ENCODE assay signal across 12 cellular contexts in the genomic region with DNA sequence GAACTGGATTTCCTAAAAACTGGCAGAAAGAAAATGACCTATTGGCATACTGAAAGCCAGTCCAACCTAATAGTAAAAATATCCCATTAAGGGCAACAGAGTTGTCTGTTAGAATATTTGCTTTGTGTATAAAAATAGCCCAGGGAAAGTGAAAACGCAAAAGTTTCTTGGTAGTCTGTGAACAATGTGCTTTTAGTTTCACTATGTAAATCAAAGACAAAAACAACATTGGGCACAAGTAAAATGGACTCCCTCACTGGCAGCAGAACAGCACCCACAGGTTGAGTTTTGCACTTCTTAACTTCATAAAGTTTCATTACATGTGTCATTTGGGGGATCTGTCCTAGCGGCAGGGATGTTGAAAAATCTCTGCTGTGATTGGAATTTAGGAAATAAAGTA. TPM values are rescaled to one million over a fixed set of nuclear protein-coding genes. Genes with fewer than 3 reads are reported as not detected.
DNase-seq lines count a peak whose midpoint lies in the region; ATAC-seq and TF ChIP-seq lines count a peak whose summit lies in the region.
"Had no signal": no experiment of that assay in that cellular context is flagged by ENCODE, and none has a peak within 500 bp of the region (broad histone marks: within the 10 kb centered on the region; RNA-seq: fewer than 3 reads in every experiment).

No MANE protein-coding gene starts in this region.

- H3K36me3 ChIP-seq in aorta (ENCODE audit: control insufficient read depth in 1 of 2, insufficient read depth in 2 of 2, low read length in 1 of 2) (no peaks in the 10 kb centered on the region), A673 (ENCODE audit: insufficient read depth, low read length, poor library complexity, severe bottlenecking) (no peaks in the 10 kb centered on the region), thyroid gland (no peaks in the 10 kb centered on the region), upper lobe of left lung (no peaks in the 10 kb centered on the region)
- H3K36me3 ChIP-seq: MG63 had no signal

- no peak overlapping the region for H3K4me3 ChIP-seq in aorta (ENCODE audit: low read length in 2 of 2)
- H3K4me3 ChIP-seq in A673 (ENCODE audit: low read depth, low read length, poor library complexity, severe bottlenecking), result no peak overlapping the region
- no peak overlapping the region for H3K4me3 ChIP-seq in thyroid gland (replicated peaks in 1 of 3)
- no peak overlapping the region for H3K4me3 ChIP-seq in upper lobe of left lung
- H3K4me3 ChIP-seq: MG63 had no signal

- H3K4me1 Mint-ChIP-seq in stimulated activated naive CD8-positive, alpha-beta T cell treated with anti-CD3 and anti-CD28 coated beads, Interleukin-15, amount 100 ng/mL, for 72 hours, result peaks cover 8% of the 10 kb centered on the region

- no peaks in the 10 kb centered on the region for H3K27me3 Mint-ChIP-seq in stimulated activated naive CD8-positive, alpha-beta T cell treated with anti-CD3 and anti-CD28 coated beads, Interleukin-15, amount 100 ng/mL, for 72 hours

- H3K4me1 ChIP-seq in aorta (ENCODE audit: control insufficient read depth in 1 of 2, insufficient read depth in 2 of 2, low read length in 2 of 2), result peaks cover 0 to 1% of the 10 kb centered on the region in 2 donors
- H3K4me1 ChIP-seq in A673 (ENCODE audit: insufficient read depth, low read length, poor library complexity, severe bottlenecking), result no peaks in the 10 kb centered on the region
- H3K4me1 ChIP-seq in thyroid gland, result no peaks in the 10 kb centered on the region
- H3K4me1 ChIP-seq in upper lobe of left lung, result peaks cover 0 to 4% (median 0%) of the 10 kb centered on the region in 4 donors

- POLR2A ChIA-PET in A673 (lab: Charles Lee; ENCODE audit: low non-redundant PET), result no interaction called here

- no peaks in the 10 kb centered on the region for H3K9me3 Mint-ChIP-seq in stimulated activated naive CD8-positive, alpha-beta T cell treated with anti-CD3 and anti-CD28 coated beads, Interleukin-15, amount 100 ng/mL, for 72 hours

- H3K27me3 ChIP-seq in aorta (ENCODE audit: control insufficient read depth in 1 of 2, insufficient read depth in 2 of 2, low read length in 1 of 2), result peaks cover 0 to 3% of the 10 kb centered on the region in 2 donors
- H3K27me3 ChIP-seq in A673 (replicated peaks; ENCODE audit: insufficient read depth, low read depth, low read length, poor library complexity), result no peaks in the 10 kb centered on the region
- no peaks in the 10 kb centered on the region for H3K27me3 ChIP-seq in thyroid gland
- H3K27me3 ChIP-seq in upper lobe of left lung, result no peaks in the 10 kb centered on the region
- H3K27me3 ChIP-seq: MG63 had no signal

- DNase-seq in stimulated activated naive CD8-positive, alpha-beta T cell treated with anti-CD3 and anti-CD28 coated beads, Interleukin-15, amount 100 ng/mL, for 72 hours, result no peak
- DNase-seq in stimulated activated naive CD8-positive, alpha-beta T cell treated with anti-CD3 and anti-CD28 coated beads, Interleukin-15, Interleukin-2, amounts not matched to agents 100 U/mL and 50 U/mL, for 24 hours, result no peak
- DNase-seq in aorta (no peak), A673 (ENCODE audit: low spot score) (no peak), thyroid gland (no peak), upper lobe of left lung (no peak)
- DNase-seq: caudate nucleus, glutamatergic neuron, MG63 had no signal

- CTCF ChIA-PET in A673 (lab: Charles Lee), result no interaction called here

- H3K9me3 ChIP-seq in aorta (ENCODE audit: control insufficient read depth, low read length) (no peaks in the 10 kb centered on the region), A673 (ENCODE audit: low read depth, low read length, poor library complexity, severe bottlenecking) (no peaks in the 10 kb centered on the region), thyroid gland (no peaks in the 10 kb centered on the region), upper lobe of left lung (no peaks in the 10 kb centered on the region)
- H3K9me3 ChIP-seq: MG63 had no signal

- H3K27ac ChIP-seq in aorta (ENCODE audit: low read depth in 1 of 2, low read length in 2 of 2), result no peak overlapping the region
- H3K27ac ChIP-seq in A673 (ENCODE audit: low read depth, low read length, poor library complexity, severe bottlenecking), result no peak overlapping the region
- H3K27ac ChIP-seq in thyroid gland, result no peak overlapping the region
- no peak overlapping the region for H3K27ac ChIP-seq in upper lobe of left lung

- peak overlapping the region; percentile 56 to 83 for H3K27ac Mint-ChIP-seq in stimulated activated naive CD8-positive, alpha-beta T cell treated with anti-CD3 and anti-CD28 coated beads, Interleukin-15, amount 100 ng/mL, for 72 hours

- 13 to 19% methylated on average over 2 of the region's 2 CpGs for WGBS in aorta, 2 donors
- WGBS in thyroid gland, 2 donors, result 45 to 56% methylated on average over 2 of the region's 2 CpGs
- WGBS in upper lobe of left lung, 2 donors, result 5 to 36% methylated on average over 2 of the region's 2 CpGs

- TF ChIP-seq POLR2A in thyroid gland (IDR thresholded peaks at IDR 0.05), result no peak
- TF ChIP-seq POLR2A in upper lobe of left lung (IDR thresholded peaks at IDR 0.05), result no peak

- intact Hi-C loops in aorta (cut with DNase I) (no loop called here), A673 (cut with micrococcal nuclease; ENCODE audit: unreplicated experiment) (loop anchor here (5.0 kb wide), 1 partner anchor 289 kb away; no protein-coding TSS in a partner anchor), thyroid gland (cut with DNase I) (loop anchor here (10.0 kb wide), 1 partner anchor 292 kb away; no protein-coding TSS in a partner anchor)

- peak overlapping the region; percentile 13 to 29 for H3K4me3 Mint-ChIP-seq in stimulated activated naive CD8-positive, alpha-beta T cell treated with anti-CD3 and anti-CD28 coated beads, Interleukin-15, amount 100 ng/mL, for 72 hours

- TF ChIP-seq EP300 in upper lobe of left lung (IDR thresholded peaks at IDR 0.05), result no peak

- no TSS peak for BruUV-seq in A673 (replicated peaks; lab: Mats Ljungman, UMichigan)

- TF ChIP-seq CTCF in A673 (conservative IDR thresholded peaks at IDR 0.05; ENCODE audit: low read depth, low read length), result no peak
- TF ChIP-seq CTCF in thyroid gland (IDR thresholded peaks at IDR 0.05), result no peak
- TF ChIP-seq CTCF in upper lobe of left lung (IDR thresholded peaks at IDR 0.05), result no peak

- peak; percentile 49 for ATAC-seq in stimulated activated naive CD8-positive, alpha-beta T cell treated with anti-CD3 and anti-CD28 coated beads, Interleukin-15, amount 100 ng/mL, for 72 hours
- ATAC-seq in stimulated activated naive CD8-positive, alpha-beta T cell treated with anti-CD3 and anti-CD28 coated beads, Interleukin-15, Interleukin-2, amounts not matched to agents 100 U/mL and 50 U/mL, for 24 hours, result no peak
- ATAC-seq in HG02623 (IDR thresholded peaks at IDR 0.05; ENCODE audit: unreplicated experiment) (peak; percentile 95), HG03521 (IDR thresholded peaks at IDR 0.05; ENCODE audit: unreplicated experiment) (peak; percentile 93), aorta (ENCODE audit: low FRiP score) (no peak), upper lobe of left lung (ENCODE audit: low FRiP score in 2 of 2) (no peak)

RNA-seq across cellular contexts. Expression of gene FGG, which starts 4.3 kb away (rescaled TPM):
- total RNA-seq in aorta, result under 1 TPM in 1 of 2 donors, not detected in 1; 0.87 TPM
- polyA plus RNA-seq in aorta, result 1 to 10 TPM in 1 of 2 donors, not detected in 1; 2.0 TPM
- total RNA-seq in A673 (2021), result not detected in 2 replicates
- total RNA-seq in thyroid gland, result not detected
- total RNA-seq in upper lobe of left lung, result 100 to 1,000 TPM in 2 of 6 donors, 1 to 10 TPM in 3, not detected in 1; 2.6 to 255 (median 9.9) TPM
- total RNA-seq: activated CD8-positive, alpha-beta memory T cell treated with anti-CD3 and anti-CD28 coated beads for 36 hours had no signal

RNA-seq across cellular contexts. Expression of gene FGA, which starts 26.2 kb away (rescaled TPM):
- total RNA-seq in aorta (not detected), A673 (2021) (not detected in 2 replicates), thyroid gland (not detected), upper lobe of left lung (10 to 100 TPM in 2 of 6 donors, 1 to 10 TPM in 4; 1.0 to 30.7 (median 3.6) TPM)
- 1 to 10 TPM in 1 of 2 donors, not detected in 1; 1.8 TPM for polyA plus RNA-seq in aorta
- total RNA-seq: activated CD8-positive, alpha-beta memory T cell treated with anti-CD3 and anti-CD28 coated beads for 36 hours had no signal

RNA-seq across cellular contexts. Expression of gene FGB, which starts 53.9 kb away (rescaled TPM):
- total RNA-seq in aorta (not detected), A673 (2021) (not detected in 2 replicates), thyroid gland (under 1 TPM in 1 of 4 donors, not detected in 3; 0.94 TPM), upper lobe of left lung (1 to 10 TPM in 2 of 6 donors, not detected in 4; 2.2 to 3.9 TPM)
- 1 to 10 TPM in 1 of 2 donors, not detected in 1; 1.9 TPM for polyA plus RNA-seq in aorta
- total RNA-seq: activated CD8-positive, alpha-beta memory T cell treated with anti-CD3 and anti-CD28 coated beads for 36 hours had no signal

Comparison
In these comparisons a context has a peak if more than half of its experiments do, and no peak if none do; other contexts are left out.
1. ATAC-seq: peak in stimulated activated naive CD8-positive, alpha-beta T cell treated with anti-CD3 and anti-CD28 coated beads, Interleukin-15, amount 100 ng/mL, for 72 hours (single experiment), HG02623 (single experiment) and HG03521 (single experiment); none in stimulated activated naive CD8-positive, alpha-beta T cell treated with anti-CD3 and anti-CD28 coated beads, Interleukin-15, Interleukin-2, amounts not matched to agents 100 U/mL and 50 U/mL, for 24 hours (single experiment), aorta (single experiment) and upper lobe of left lung (0 of 2).
2. intact Hi-C loops: an anchor here in A673 (5.0 kb wide) and thyroid gland (10.0 kb wide); none called in aorta.